8 cellular contexts compared by ENCODE assay signal in genomic region chr9:74645007-74645639, GRCh38.
DNase-seq lines count a peak whose midpoint lies in the region; ATAC-seq and TF ChIP-seq lines count a peak whose summit lies in the region.

No MANE protein-coding gene starts in this region.

- no peaks in the 10 kb centered on the region for H3K36me3 Mint-ChIP-seq in WTC11

- no peaks in the 10 kb centered on the region for H3K9me3 Mint-ChIP-seq in WTC11

- no peak overlapping the region for H3K4me3 Mint-ChIP-seq in WTC11

- DNase-seq in NCI-H345 (lab: John Stamatoyannopoulos, UW), result peak; percentile 0
- DNase-seq in NCI-H345 treated with DMSO at 0.1 percent for 48 hours (lab: John Stamatoyannopoulos, UW; ENCODE audit: unreplicated experiment), result no peak
- DNase-seq in WTC11 (ENCODE audit: low spot score), result no peak
- peak; percentile 2 to 25 for DNase-seq in lung microvascular endothelial cell (ENCODE audit: low read depth in 2 of 2)
- no peak for DNase-seq in DMS79 (lab: John Stamatoyannopoulos, UW)
- DNase-seq in activated CD4-positive, CD25-positive, alpha-beta regulatory T cell treated with anti-CD3 and anti-CD28 coated beads, Interleukin-2, amount 50 U/mL, for 72 hours, result no peak
- DNase-seq in central memory CD4-positive, alpha-beta T cell, result no peak

- H3K4me1 Mint-ChIP-seq in WTC11, result peaks cover 10% of the 10 kb centered on the region

- peak; percentile 36 for TF ChIP-seq CTCF in WTC11 (IDR thresholded peaks at IDR 0.05)

- no peaks in the 10 kb centered on the region for H3K27me3 Mint-ChIP-seq in WTC11 (ENCODE audit: low read depth)

- CTCF ChIA-PET in WTC11 (lab: Charles Lee), result no interaction called here

- ATAC-seq in HG03378 (IDR thresholded peaks at IDR 0.05; ENCODE audit: unreplicated experiment) (peak; percentile 74), WTC11 (peak; percentile 86)

- POLR2A ChIA-PET in WTC11 (lab: Charles Lee), result interaction anchor here (0.7 kb wide), 1 partner anchor 1380 kb away, joined by 3 read pairs; no protein-coding TSS in a partner anchor

- H3K27ac Mint-ChIP-seq in WTC11, result no peak overlapping the region

TF ChIP-seq in WTC11, 78 proteins besides CTCF, POLR2A, EP300 and RAD21:
- TF ChIP-seq IRF2 (CRISPR knock-in tag; IDR thresholded peaks at IDR 0.05; ENCODE audit: borderline replicate concordance, low read depth), result no peak
- TF ChIP-seq TP53 (CRISPR knock-in tag; IDR thresholded peaks at IDR 0.05), result no peak
- TF ChIP-seq ZNF232 (CRISPR knock-in tag; IDR thresholded peaks at IDR 0.05), result no peak
- no peak for TF ChIP-seq PREB (CRISPR knock-in tag; IDR thresholded peaks at IDR 0.05; ENCODE audit: borderline replicate concordance)
- no peak for TF ChIP-seq IRF1 (CRISPR knock-in tag; IDR thresholded peaks at IDR 0.05)
- TF ChIP-seq TEAD4 (CRISPR knock-in tag; IDR thresholded peaks at IDR 0.05), result no peak
- TF ChIP-seq ZBTB43 (CRISPR knock-in tag; IDR thresholded peaks at IDR 0.05), result no peak
- no peak for TF ChIP-seq ZNF423 (CRISPR knock-in tag; IDR thresholded peaks at IDR 0.05)
- no peak for TF ChIP-seq USF2 (CRISPR knock-in tag; IDR thresholded peaks at IDR 0.05)

Comparison
In these comparisons a context has a peak if more than half of its experiments do, and no peak if none do; other contexts are left out.
1. DNase-seq: peak in NCI-H345 (single experiment) and lung microvascular endothelial cell (2 of 2); none in NCI-H345 treated with DMSO at 0.1 percent for 48 hours (single experiment), WTC11 (single experiment), DMS79 (single experiment), activated CD4-positive, CD25-positive, alpha-beta regulatory T cell treated with anti-CD3 and anti-CD28 coated beads, Interleukin-2, amount 50 U/mL, for 72 hours (single experiment) and central memory CD4-positive, alpha-beta T cell (single experiment).